Comparison of ENCODE assay signal across 13 cellular contexts in genomic region chr17:81027591-81028505, GRCh38. TPM values are rescaled to one million over a fixed set of nuclear protein-coding genes. Genes with fewer than 3 reads are reported as not detected.
DNase-seq lines count a peak whose midpoint lies in the region; ATAC-seq and TF ChIP-seq lines count a peak whose summit lies in the region.
"Had no signal": no experiment of that assay in that cellular context is flagged by ENCODE, and none has a peak within 500 bp of the region (broad histone marks: within the 10 kb centered on the region; RNA-seq: fewer than 3 reads in every experiment).

No MANE protein-coding gene starts in this region.

- DNase-seq in activated CD8-positive, alpha-beta memory T cell treated with anti-CD3 and anti-CD28 coated beads for 4 hours (ENCODE audit: low read depth in 2 of 2) = peak; percentile 21 to 52
- DNase-seq in activated CD8-positive, alpha-beta memory T cell treated with anti-CD3 and anti-CD28 coated beads, Interleukin-2, amount 10 ng/mL, durations not matched to agents 7 days and 5 days = no peak
- DNase-seq in head of caudate nucleus = peak; percentile 54 to 96 (median 83)
- DNase-seq in stimulated activated CD4-positive, alpha-beta T cell treated with anti-CD3 and anti-CD28 coated beads, Interleukin-2, amount 100 ng/mL, for 4 hours (ENCODE audit: low read depth) = peak; percentile 68
- DNase-seq in NCI-H2029 treated with DMSO at 0.1 percent for 48 hours (lab: John Stamatoyannopoulos, UW) = no peak
- DNase-seq in epidermal melanocyte (ENCODE audit: insufficient read length, low spot score) = no peak
- DNase-seq: foreskin melanocyte, NCI-H1092 treated with DMSO at 0.1 percent for 48 hours, NCI-H748 treated with DMSO at 0.1 percent for 48 hours had no signal

- TF ChIP-seq CTCF in HEK293 (tag by site-specific recombination; IDR thresholded peaks at IDR 0.05) = no peak

- H3K4me3 ChIP-seq in HEK293 (ENCODE audit: low read depth, low read length) = no peak overlapping the region
- H3K4me3 ChIP-seq: SJSA1 had no signal

- H3K36me3 Mint-ChIP-seq in activated CD8-positive, alpha-beta memory T cell treated with anti-CD3 and anti-CD28 coated beads, Interleukin-2, amount 10 ng/mL, durations not matched to agents 7 days and 5 days = no peaks in the 10 kb centered on the region

- intact Hi-C loops in head of caudate nucleus (cut with DNase I) = no loop called here

- peaks cover 25% of the 10 kb centered on the region for H3K27me3 Mint-ChIP-seq in activated CD8-positive, alpha-beta memory T cell treated with anti-CD3 and anti-CD28 coated beads, Interleukin-2, amount 10 ng/mL, durations not matched to agents 7 days and 5 days

- H3K4me3 Mint-ChIP-seq in activated CD8-positive, alpha-beta memory T cell treated with anti-CD3 and anti-CD28 coated beads, Interleukin-2, amount 10 ng/mL, durations not matched to agents 7 days and 5 days = no peak overlapping the region
- H3K4me3 Mint-ChIP-seq: activated T-helper 1 cell treated with anti-CD3 and anti-CD28 coated beads, Interleukin-12 subunit alpha, Interleukin-12 subunit beta, Interleukin-2, Interleukin-4 antibody, amounts not matched to agents 30 ng/mL and 10 ng/mL and 1 ng/mL, durations not matched to agents 14 hours and 24 hours and 36 hours had no signal

- H3K27ac ChIP-seq in HEK293 (ENCODE audit: extremely low read depth, low read depth, low read length) = no peak overlapping the region
- H3K27ac ChIP-seq: SJSA1 had no signal

- ATAC-seq in activated CD8-positive, alpha-beta memory T cell treated with anti-CD3 and anti-CD28 coated beads, Interleukin-2, amount 10 ng/mL, durations not matched to agents 7 days and 5 days = no peak
- ATAC-seq in GM18498 (IDR thresholded peaks at IDR 0.05; ENCODE audit: unreplicated experiment) = no peak

- H3K27ac Mint-ChIP-seq in activated CD8-positive, alpha-beta memory T cell treated with anti-CD3 and anti-CD28 coated beads, Interleukin-2, amount 10 ng/mL, durations not matched to agents 7 days and 5 days = no peak overlapping the region
- H3K27ac Mint-ChIP-seq: activated T-helper 1 cell treated with anti-CD3 and anti-CD28 coated beads, Interleukin-12 subunit alpha, Interleukin-12 subunit beta, Interleukin-2, Interleukin-4 antibody, amounts not matched to agents 30 ng/mL and 10 ng/mL and 1 ng/mL, durations not matched to agents 14 hours and 24 hours and 36 hours had no signal

- peaks cover 5% of the 10 kb centered on the region for H3K4me1 Mint-ChIP-seq in activated CD8-positive, alpha-beta memory T cell treated with anti-CD3 and anti-CD28 coated beads, Interleukin-2, amount 10 ng/mL, durations not matched to agents 7 days and 5 days

- CTCF ChIA-PET in activated CD8-positive, alpha-beta memory T cell treated with anti-CD3 and anti-CD28 coated beads, Interleukin-2, amount 10 ng/mL, durations not matched to agents 7 days and 5 days (lab: Charles Lee) = interaction anchor here (1.6 to 12.6 kb wide), 2 partner anchors 10 to 76 kb away, joined by 5 to 135 read pairs; no protein-coding TSS in a partner anchor
- CTCF ChIA-PET in HEK293 (lab: Yijun Ruan, JAX) = interaction anchor here (0.5 to 1.4 kb wide), 5 partner anchors 16 to 168 kb away, joined by 3 to 8 read pairs (median 3); no protein-coding TSS in a partner anchor

- POLR2A ChIA-PET in HEK293 (lab: Yijun Ruan, JAX) = interaction anchor here (1.0 to 2.0 kb wide), 2 partner anchors 8 to 67 kb away, joined by 5 to 6 read pairs; no protein-coding TSS in a partner anchor

- H3K9me3 ChIP-seq in HEK293 (ENCODE audit: control insufficient read depth, insufficient read depth, low read depth, low read length) = no peaks in the 10 kb centered on the region

- H3K9me3 Mint-ChIP-seq in activated CD8-positive, alpha-beta memory T cell treated with anti-CD3 and anti-CD28 coated beads, Interleukin-2, amount 10 ng/mL, durations not matched to agents 7 days and 5 days (ENCODE audit: low read depth) = peaks cover 4% of the 10 kb centered on the region

- peaks cover 0 to 12% of the 10 kb centered on the region in 2 experiments; a peak in 1 of 3 replicates for H3K36me3 ChIP-seq in HEK293 (ENCODE audit: control insufficient read depth in 2 of 2, insufficient read depth in 1 of 2, low read length in 2 of 2)

- no peaks in the 10 kb centered on the region for H3K4me1 ChIP-seq in HEK293 (ENCODE audit: control insufficient read depth, insufficient read depth, low read length)
- H3K4me1 ChIP-seq: SJSA1 had no signal

TF ChIP-seq in HEK293, 187 proteins besides CTCF, POLR2A, EP300 and RAD21:
- TF ChIP-seq GFI1B (tag by site-specific recombination; IDR thresholded peaks at IDR 0.05) (no peak), ZNF146 (tag by site-specific recombination; IDR thresholded peaks at IDR 0.05) (no peak), ZIC2 (tag by site-specific recombination; IDR thresholded peaks at IDR 0.05) (no peak), INSM2 (tag by site-specific recombination; IDR thresholded peaks at IDR 0.05) (no peak), ZNF202 (tag by site-specific recombination; IDR thresholded peaks at IDR 0.05; ENCODE audit: borderline replicate concordance) (no peak), ZNF561 (tag by site-specific recombination; IDR thresholded peaks at IDR 0.05; ENCODE audit: borderline replicate concordance) (no peak), ZNF16 (tag by site-specific recombination; IDR thresholded peaks at IDR 0.05; ENCODE audit: low read depth) (no peak), ZNF704 (tag by site-specific recombination; IDR thresholded peaks at IDR 0.05) (no peak), EGR2 (tag by site-specific recombination; IDR thresholded peaks at IDR 0.05; ENCODE audit: low read depth) (peak; percentile 81), ZNF266 (tag by site-specific recombination; IDR thresholded peaks at IDR 0.05; ENCODE audit: low read depth) (no peak), ZNF10 (tag by site-specific recombination; IDR thresholded peaks at IDR 0.05) (no peak), ELK4 (IDR thresholded peaks at IDR 0.05; ENCODE audit: borderline replicate concordance, low read depth, low read length) (no peak), ZFHX2 (tag by site-specific recombination; conservative IDR thresholded peaks at IDR 0.05) (peak; percentile 80), ZNF362 (tag by site-specific recombination; IDR thresholded peaks at IDR 0.05) (no peak), ZNF747 (tag by site-specific recombination; IDR thresholded peaks at IDR 0.05) (no peak)

RNA-seq across cellular contexts. Expression of gene BAIAP2, which starts 7.1 kb away (rescaled TPM):
- 1 to 10 TPM; 4.8 to 7.0 TPM for total RNA-seq in activated CD8-positive, alpha-beta memory T cell treated with anti-CD3 and anti-CD28 coated beads, Interleukin-2, amount 10 ng/mL, durations not matched to agents 7 days and 5 days

RNA-seq across cellular contexts. Expression of gene CHMP6, which starts 36.2 kb away (rescaled TPM):
- 10 to 100 TPM; 29.8 to 34.6 TPM for total RNA-seq in activated CD8-positive, alpha-beta memory T cell treated with anti-CD3 and anti-CD28 coated beads, Interleukin-2, amount 10 ng/mL, durations not matched to agents 7 days and 5 days

Comparison
In these comparisons a context has a peak if more than half of its experiments do, and no peak if none do; other contexts are left out.
1. DNase-seq: peak in activated CD8-positive, alpha-beta memory T cell treated with anti-CD3 and anti-CD28 coated beads for 4 hours (2 of 2), head of caudate nucleus (42 of 42) and stimulated activated CD4-positive, alpha-beta T cell treated with anti-CD3 and anti-CD28 coated beads, Interleukin-2, amount 100 ng/mL, for 4 hours (single experiment); none in activated CD8-positive, alpha-beta memory T cell treated with anti-CD3 and anti-CD28 coated beads, Interleukin-2, amount 10 ng/mL, durations not matched to agents 7 days and 5 days (single experiment), NCI-H2029 treated with DMSO at 0.1 percent for 48 hours (single experiment) and epidermal melanocyte (single experiment).